10 cellular contexts compared by ENCODE assay signal in genomic region chr12:79344855-79345840, GRCh38.
A peak's percentile ranks its signal among the peaks of the same experiment; 100 is the strongest.
DNase-seq lines count a peak whose midpoint lies in the region; ATAC-seq and TF ChIP-seq lines count a peak whose summit lies in the region.
"Had no signal": no experiment of that assay in that cellular context is flagged by ENCODE, and none has a peak within 500 bp of the region (broad histone marks: within the 10 kb centered on the region; RNA-seq: fewer than 3 reads in every experiment).

No MANE protein-coding gene starts in this region.

- no peak overlapping the region for H3K4me3 ChIP-seq in liver (ENCODE audit: low read depth in 1 of 3, low read length in 3 of 3)
- H3K4me3 ChIP-seq: SJSA1 had no signal

- H3K27ac ChIP-seq in liver (ENCODE audit: low read depth in 1 of 2, low read length in 2 of 2) = no peak overlapping the region
- H3K27ac ChIP-seq: SJSA1 had no signal

- peak; percentile 62 to 74 for TF ChIP-seq RAD21 in liver (IDR thresholded peaks at IDR 0.05)

- ATAC-seq in GM18873 (IDR thresholded peaks at IDR 0.05; ENCODE audit: low FRiP score, unreplicated experiment) (peak; percentile 76), HG03039 (IDR thresholded peaks at IDR 0.05; ENCODE audit: unreplicated experiment) (peak; percentile 68)

- DNase-seq in COLO668 (lab: John Stamatoyannopoulos, UW; ENCODE audit: unreplicated experiment) (peak; percentile 59), NCI-H2171 (lab: John Stamatoyannopoulos, UW) (peak; percentile 28), astrocyte of the hippocampus (ENCODE audit: low read depth, low spot score) (peak; percentile 55), pons (ENCODE audit: low spot score) (no peak), 8988T (no peak)
- DNase-seq: naive B cell had no signal

- TF ChIP-seq CTCF in liver (IDR thresholded peaks at IDR 0.05; ENCODE audit: low read depth, low read length, missing input control) = peak; percentile 34

- no peaks in the 10 kb centered on the region for H3K27me3 ChIP-seq in liver (ENCODE audit: control insufficient read depth in 4 of 4, insufficient read depth in 4 of 4, low read length in 3 of 4)
- H3K27me3 ChIP-seq: SJSA1 had no signal

- WGBS in liver = 52% methylated on average over 5 of the region's 5 CpGs

- no peaks in the 10 kb centered on the region for H3K36me3 ChIP-seq in liver (ENCODE audit: control insufficient read depth in 4 of 4, insufficient read depth in 3 of 4, low read depth in 1 of 4, low read length in 3 of 4)
- H3K36me3 ChIP-seq: SJSA1 had no signal

- H3K4me1 ChIP-seq in liver (ENCODE audit: control insufficient read depth in 4 of 4, insufficient read depth in 4 of 4, low read length in 3 of 4) = no peaks in the 10 kb centered on the region
- H3K4me1 ChIP-seq: SJSA1 had no signal

- H3K9me3 ChIP-seq in liver (ENCODE audit: control insufficient read depth in 4 of 4, low read length in 3 of 4) = no peaks in the 10 kb centered on the region
- H3K9me3 ChIP-seq: SJSA1 had no signal

- H3K9ac ChIP-seq in liver (ENCODE audit: low read depth in 1 of 2, low read length in 2 of 2) = no peak overlapping the region

TF ChIP-seq in liver, 16 proteins besides CTCF, POLR2A, EP300 and RAD21:
- no peak for TF ChIP-seq SP1 (IDR thresholded peaks at IDR 0.05)
- no peak for TF ChIP-seq JUND (IDR thresholded peaks at IDR 0.05)
- TF ChIP-seq ATF3 (IDR thresholded peaks at IDR 0.05) = no peak
- no peak for TF ChIP-seq RXRA (IDR thresholded peaks at IDR 0.05)
- no peak for TF ChIP-seq EGR1 (IDR thresholded peaks at IDR 0.05; ENCODE audit: low read depth in 2 of 2)
- no peak for TF ChIP-seq YY1 (IDR thresholded peaks at IDR 0.05)
- TF ChIP-seq FOXA1 (IDR thresholded peaks at IDR 0.05) = no peak
- TF ChIP-seq NR2F2 (IDR thresholded peaks at IDR 0.05) = no peak
- no peak for TF ChIP-seq GABPA (IDR thresholded peaks at IDR 0.05 in 1 of 2, conservative IDR thresholded peaks at IDR 0.05 in 1 of 2)
- TF ChIP-seq HNF4A (conservative IDR thresholded peaks at IDR 0.05) = no peak
- TF ChIP-seq REST (IDR thresholded peaks at IDR 0.05) = no peak

Comparison
In these comparisons a context has a peak if more than half of its experiments do, and no peak if none do; other contexts are left out.
1. DNase-seq: peak in COLO668 (single experiment), NCI-H2171 (single experiment) and astrocyte of the hippocampus (single experiment); none in pons (single experiment) and 8988T (single experiment).